ENCODE assay signal across 4 cellular contexts in the genomic region with DNA sequence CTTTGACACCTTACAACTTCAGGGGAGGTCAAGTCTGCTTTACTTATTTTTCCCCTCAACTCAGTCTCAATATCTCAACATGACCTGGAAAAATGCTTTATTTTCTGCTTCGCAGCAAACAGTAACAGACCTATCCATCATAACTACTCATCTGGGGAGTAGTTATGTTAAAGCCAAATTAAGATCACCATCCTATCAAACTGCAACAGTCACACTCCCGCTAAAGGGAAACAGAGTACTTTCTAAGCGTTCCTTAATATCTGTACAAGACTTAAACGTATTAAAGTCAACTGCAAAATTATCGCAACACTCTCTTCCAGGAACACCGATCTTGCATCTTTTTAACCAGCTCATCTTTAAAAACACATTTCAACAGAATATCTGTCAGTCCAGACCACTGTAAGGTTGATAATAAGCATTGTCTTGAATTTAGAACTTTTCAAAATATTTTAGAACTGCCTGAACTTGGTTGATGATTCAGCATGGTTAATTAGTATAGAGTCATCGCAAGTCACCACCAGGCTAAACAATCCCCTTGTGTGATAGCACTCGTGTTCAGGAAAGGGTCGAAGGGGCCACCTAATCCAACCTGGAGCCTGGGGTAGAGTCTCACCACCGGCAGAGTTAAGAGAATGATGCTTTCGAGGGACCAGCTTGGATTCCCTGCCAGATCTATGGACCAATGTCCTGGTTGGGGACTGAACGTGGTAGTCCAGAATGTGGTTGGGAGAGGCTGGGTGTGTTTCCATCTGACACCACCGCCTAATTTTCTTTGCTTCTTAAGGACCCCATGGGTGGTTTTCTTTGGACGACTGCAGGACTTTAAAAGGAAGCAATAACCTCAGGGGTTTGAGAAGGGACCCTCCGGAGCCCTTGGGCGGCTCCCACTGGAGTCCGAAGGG.
A peak's percentile ranks its signal among the peaks of the same experiment; 100 is the strongest.
TF ChIP-seq lines count a peak whose summit lies in the region.

No MANE protein-coding gene starts in this region.

TF ChIP-seq in SK-N-SH, 30 proteins besides CTCF, POLR2A, EP300 and RAD21:
- TF ChIP-seq, protein P1, sequence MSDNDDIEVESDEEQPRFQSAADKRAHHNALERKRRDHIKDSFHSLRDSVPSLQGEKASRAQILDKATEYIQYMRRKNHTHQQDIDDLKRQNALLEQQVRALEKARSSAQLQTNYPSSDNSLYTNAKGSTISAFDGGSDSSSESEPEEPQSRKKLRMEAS (IDR thresholded peaks at IDR 0.05; ENCODE audit: low read depth) = no peak
- TF ChIP-seq MXI1 (IDR thresholded peaks at IDR 0.05; ENCODE audit: low read depth, low read length) = 0 out of 2 replicates have a peak, but pooled peaks have one; percentile 17

TF ChIP-seq in SK-N-SH treated with all-trans-retinoic acid at 6 μM for 48 hours, 23 proteins besides CTCF, POLR2A, EP300 and RAD21 (continues in another document):
- TF ChIP-seq, protein P2, sequence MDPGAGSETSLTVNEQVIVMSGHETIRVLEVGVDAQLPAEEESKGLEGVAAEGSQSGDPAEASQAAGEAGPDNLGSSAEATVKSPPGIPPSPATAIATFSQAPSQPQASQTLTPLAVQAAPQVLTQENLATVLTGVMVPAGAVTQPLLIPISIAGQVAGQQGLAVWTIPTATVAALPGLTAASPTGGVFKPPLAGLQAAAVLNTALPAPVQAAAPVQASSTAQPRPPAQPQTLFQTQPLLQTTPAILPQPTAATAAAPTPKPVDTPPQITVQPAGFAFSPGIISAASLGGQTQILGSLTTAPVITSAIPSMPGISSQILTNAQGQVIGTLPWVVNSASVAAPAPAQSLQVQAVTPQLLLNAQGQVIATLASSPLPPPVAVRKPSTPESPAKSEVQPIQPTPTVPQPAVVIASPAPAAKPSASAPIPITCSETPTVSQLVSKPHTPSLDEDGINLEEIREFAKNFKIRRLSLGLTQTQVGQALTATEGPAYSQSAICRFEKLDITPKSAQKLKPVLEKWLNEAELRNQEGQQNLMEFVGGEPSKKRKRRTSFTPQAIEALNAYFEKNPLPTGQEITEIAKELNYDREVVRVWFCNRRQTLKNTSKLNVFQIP (CRISPR knock-in tag; IDR thresholded peaks at IDR 0.05; ENCODE audit: borderline replicate concordance, low read depth) = no peak
- TF ChIP-seq, protein P3, sequence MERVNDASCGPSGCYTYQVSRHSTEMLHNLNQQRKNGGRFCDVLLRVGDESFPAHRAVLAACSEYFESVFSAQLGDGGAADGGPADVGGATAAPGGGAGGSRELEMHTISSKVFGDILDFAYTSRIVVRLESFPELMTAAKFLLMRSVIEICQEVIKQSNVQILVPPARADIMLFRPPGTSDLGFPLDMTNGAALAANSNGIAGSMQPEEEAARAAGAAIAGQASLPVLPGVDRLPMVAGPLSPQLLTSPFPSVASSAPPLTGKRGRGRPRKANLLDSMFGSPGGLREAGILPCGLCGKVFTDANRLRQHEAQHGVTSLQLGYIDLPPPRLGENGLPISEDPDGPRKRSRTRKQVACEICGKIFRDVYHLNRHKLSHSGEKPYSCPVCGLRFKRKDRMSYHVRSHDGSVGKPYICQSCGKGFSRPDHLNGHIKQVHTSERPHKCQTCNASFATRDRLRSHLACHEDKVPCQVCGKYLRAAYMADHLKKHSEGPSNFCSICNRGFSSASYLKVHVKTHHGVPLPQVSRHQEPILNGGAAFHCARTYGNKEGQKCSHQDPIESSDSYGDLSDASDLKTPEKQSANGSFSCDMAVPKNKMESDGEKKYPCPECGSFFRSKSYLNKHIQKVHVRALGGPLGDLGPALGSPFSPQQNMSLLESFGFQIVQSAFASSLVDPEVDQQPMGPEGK (CRISPR knock-in tag; IDR thresholded peaks at IDR 0.05; ENCODE audit: borderline replicate concordance) = no peak
- TF ChIP-seq BACH2 (CRISPR knock-in tag; IDR thresholded peaks at IDR 0.05; ENCODE audit: borderline replicate concordance) (no peak), ZC3H10 (CRISPR knock-in tag; IDR thresholded peaks at IDR 0.05) (no peak), PPARA (CRISPR knock-in tag; IDR thresholded peaks at IDR 0.05; ENCODE audit: borderline replicate concordance) (no peak), ZFP3 (CRISPR knock-in tag; IDR thresholded peaks at IDR 0.05) (no peak)
- TF ChIP-seq, protein P4, sequence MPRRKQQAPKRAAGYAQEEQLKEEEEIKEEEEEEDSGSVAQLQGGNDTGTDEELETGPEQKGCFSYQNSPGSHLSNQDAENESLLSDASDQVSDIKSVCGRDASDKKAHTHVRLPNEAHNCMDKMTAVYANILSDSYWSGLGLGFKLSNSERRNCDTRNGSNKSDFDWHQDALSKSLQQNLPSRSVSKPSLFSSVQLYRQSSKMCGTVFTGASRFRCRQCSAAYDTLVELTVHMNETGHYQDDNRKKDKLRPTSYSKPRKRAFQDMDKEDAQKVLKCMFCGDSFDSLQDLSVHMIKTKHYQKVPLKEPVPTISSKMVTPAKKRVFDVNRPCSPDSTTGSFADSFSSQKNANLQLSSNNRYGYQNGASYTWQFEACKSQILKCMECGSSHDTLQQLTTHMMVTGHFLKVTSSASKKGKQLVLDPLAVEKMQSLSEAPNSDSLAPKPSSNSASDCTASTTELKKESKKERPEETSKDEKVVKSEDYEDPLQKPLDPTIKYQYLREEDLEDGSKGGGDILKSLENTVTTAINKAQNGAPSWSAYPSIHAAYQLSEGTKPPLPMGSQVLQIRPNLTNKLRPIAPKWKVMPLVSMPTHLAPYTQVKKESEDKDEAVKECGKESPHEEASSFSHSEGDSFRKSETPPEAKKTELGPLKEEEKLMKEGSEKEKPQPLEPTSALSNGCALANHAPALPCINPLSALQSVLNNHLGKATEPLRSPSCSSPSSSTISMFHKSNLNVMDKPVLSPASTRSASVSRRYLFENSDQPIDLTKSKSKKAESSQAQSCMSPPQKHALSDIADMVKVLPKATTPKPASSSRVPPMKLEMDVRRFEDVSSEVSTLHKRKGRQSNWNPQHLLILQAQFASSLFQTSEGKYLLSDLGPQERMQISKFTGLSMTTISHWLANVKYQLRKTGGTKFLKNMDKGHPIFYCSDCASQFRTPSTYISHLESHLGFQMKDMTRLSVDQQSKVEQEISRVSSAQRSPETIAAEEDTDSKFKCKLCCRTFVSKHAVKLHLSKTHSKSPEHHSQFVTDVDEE (CRISPR knock-in tag; IDR thresholded peaks at IDR 0.05) = no peak

TF ChIP-seq in K562, 482 proteins besides CTCF, POLR2A, EP300 and RAD21 (continues in another document):
- TF ChIP-seq, protein P5, sequence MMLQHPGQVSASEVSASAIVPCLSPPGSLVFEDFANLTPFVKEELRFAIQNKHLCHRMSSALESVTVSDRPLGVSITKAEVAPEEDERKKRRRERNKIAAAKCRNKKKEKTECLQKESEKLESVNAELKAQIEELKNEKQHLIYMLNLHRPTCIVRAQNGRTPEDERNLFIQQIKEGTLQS (IDR thresholded peaks at IDR 0.05) = peak; percentile 43
- TF ChIP-seq, protein P5 (CRISPR knock-in tag; conservative IDR thresholded peaks at IDR 0.05) = no peak
- TF ChIP-seq MEIS2 (IDR thresholded peaks at IDR 0.05; ENCODE audit: partially characterized antibody) (peak; percentile 9), FOSL1 (tag; conservative IDR thresholded peaks at IDR 0.05) (peak; percentile 28; the same call in 1 of the 2 replicates), ARID1B (IDR thresholded peaks at IDR 0.05) (peak; percentile 17; the same call in 1 of the 2 replicates), C11orf30 (IDR thresholded peaks at IDR 0.05; ENCODE audit: low read depth) (peak; percentile 70), ZNF444 (CRISPR knock-in tag; IDR thresholded peaks at IDR 0.05) (no peak), MTA2 (IDR thresholded peaks at IDR 0.05; ENCODE audit: low read depth) (no peak), KDM5B (IDR thresholded peaks at IDR 0.05; ENCODE audit: insufficient replicate concordance, low read depth, low read length) (peak; percentile 12), NFE2 (IDR thresholded peaks at IDR 0.05; ENCODE audit: low read depth) (peak; percentile 61; the same call in 1 of the 2 replicates), CBFA2T3 (IDR thresholded peaks at IDR 0.05) (peak; percentile 57; the same call in 1 of the 2 replicates), ZBTB17 (CRISPR knock-in tag; IDR thresholded peaks at IDR 0.05) (no peak), ZNF316 (IDR thresholded peaks at IDR 0.05) (peak; percentile 67), JUND (IDR thresholded peaks at IDR 0.05; ENCODE audit: borderline replicate concordance, low read depth, low read length) (peak; percentile 23; the same call in 1 of the 2 replicates), JUND (tag; IDR thresholded peaks at IDR 0.05; ENCODE audit: borderline replicate concordance, low read depth, low read length) (no peak), CBFA2T2 (conservative IDR thresholded peaks at IDR 0.05) (0 out of 2 replicates have a peak, but pooled peaks have one; percentile 7), MAFG (tag; conservative IDR thresholded peaks at IDR 0.05) (peak; percentile 42; the same call in 1 of the 2 replicates)
- TF ChIP-seq, protein P6, sequence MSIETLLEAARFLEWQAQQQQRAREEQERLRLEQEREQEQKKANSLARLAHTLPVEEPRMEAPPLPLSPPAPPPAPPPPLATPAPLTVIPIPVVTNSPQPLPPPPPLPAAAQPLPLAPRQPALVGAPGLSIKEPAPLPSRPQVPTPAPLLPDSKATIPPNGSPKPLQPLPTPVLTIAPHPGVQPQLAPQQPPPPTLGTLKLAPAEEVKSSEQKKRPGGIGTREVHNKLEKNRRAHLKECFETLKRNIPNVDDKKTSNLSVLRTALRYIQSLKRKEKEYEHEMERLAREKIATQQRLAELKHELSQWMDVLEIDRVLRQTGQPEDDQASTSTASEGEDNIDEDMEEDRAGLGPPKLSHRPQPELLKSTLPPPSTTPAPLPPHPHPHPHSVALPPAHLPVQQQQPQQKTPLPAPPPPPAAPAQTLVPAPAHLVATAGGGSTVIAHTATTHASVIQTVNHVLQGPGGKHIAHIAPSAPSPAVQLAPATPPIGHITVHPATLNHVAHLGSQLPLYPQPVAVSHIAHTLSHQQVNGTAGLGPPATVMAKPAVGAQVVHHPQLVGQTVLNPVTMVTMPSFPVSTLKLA (conservative IDR thresholded peaks at IDR 0.05) = 0 out of 4 replicates have a peak, but pooled peaks of 1 of the 2 experiments have one; percentile 34
- TF ChIP-seq, protein P7, sequence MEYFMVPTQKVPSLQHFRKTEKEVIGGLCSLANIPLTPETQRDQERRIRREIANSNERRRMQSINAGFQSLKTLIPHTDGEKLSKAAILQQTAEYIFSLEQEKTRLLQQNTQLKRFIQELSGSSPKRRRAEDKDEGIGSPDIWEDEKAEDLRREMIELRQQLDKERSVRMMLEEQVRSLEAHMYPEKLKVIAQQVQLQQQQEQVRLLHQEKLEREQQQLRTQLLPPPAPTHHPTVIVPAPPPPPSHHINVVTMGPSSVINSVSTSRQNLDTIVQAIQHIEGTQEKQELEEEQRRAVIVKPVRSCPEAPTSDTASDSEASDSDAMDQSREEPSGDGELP (CRISPR knock-in tag; IDR thresholded peaks at IDR 0.05; ENCODE audit: borderline replicate concordance) = no peak

TF ChIP-seq in HepG2, 621 proteins besides CTCF, POLR2A, EP300 and RAD21:
- no peak for TF ChIP-seq MEIS1 (CRISPR knock-in tag; IDR thresholded peaks at IDR 0.05; ENCODE audit: borderline replicate concordance)
- no peak for TF ChIP-seq ZFP90 (CRISPR knock-in tag; IDR thresholded peaks at IDR 0.05; ENCODE audit: borderline replicate concordance)
- 0 out of 2 replicates have a peak, but pooled peaks have one; percentile 13 for TF ChIP-seq MED1 (CRISPR knock-in tag; IDR thresholded peaks at IDR 0.05)
- TF ChIP-seq, protein P8, sequence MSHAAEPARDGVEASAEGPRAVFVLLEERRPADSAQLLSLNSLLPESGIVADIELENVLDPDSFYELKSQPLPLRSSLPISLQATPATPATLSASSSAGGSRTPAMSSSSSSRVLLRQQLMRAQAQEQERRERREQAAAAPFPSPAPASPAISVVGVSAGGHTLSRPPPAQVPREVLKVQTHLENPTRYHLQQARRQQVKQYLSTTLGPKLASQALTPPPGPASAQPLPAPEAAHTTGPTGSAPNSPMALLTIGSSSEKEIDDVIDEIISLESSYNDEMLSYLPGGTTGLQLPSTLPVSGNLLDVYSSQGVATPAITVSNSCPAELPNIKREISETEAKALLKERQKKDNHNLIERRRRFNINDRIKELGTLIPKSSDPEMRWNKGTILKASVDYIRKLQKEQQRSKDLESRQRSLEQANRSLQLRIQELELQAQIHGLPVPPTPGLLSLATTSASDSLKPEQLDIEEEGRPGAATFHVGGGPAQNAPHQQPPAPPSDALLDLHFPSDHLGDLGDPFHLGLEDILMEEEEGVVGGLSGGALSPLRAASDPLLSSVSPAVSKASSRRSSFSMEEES (CRISPR knock-in tag; IDR thresholded peaks at IDR 0.05) = 0 out of 2 replicates have a peak, but pooled peaks have one; percentile 0
- TF ChIP-seq ZNF564 (CRISPR knock-in tag; IDR thresholded peaks at IDR 0.05) = 0 out of 2 replicates have a peak, but pooled peaks have one; percentile 14
- no peak for TF ChIP-seq ZNF441 (CRISPR knock-in tag; IDR thresholded peaks at IDR 0.05; ENCODE audit: borderline replicate concordance)
- TF ChIP-seq, protein P9, sequence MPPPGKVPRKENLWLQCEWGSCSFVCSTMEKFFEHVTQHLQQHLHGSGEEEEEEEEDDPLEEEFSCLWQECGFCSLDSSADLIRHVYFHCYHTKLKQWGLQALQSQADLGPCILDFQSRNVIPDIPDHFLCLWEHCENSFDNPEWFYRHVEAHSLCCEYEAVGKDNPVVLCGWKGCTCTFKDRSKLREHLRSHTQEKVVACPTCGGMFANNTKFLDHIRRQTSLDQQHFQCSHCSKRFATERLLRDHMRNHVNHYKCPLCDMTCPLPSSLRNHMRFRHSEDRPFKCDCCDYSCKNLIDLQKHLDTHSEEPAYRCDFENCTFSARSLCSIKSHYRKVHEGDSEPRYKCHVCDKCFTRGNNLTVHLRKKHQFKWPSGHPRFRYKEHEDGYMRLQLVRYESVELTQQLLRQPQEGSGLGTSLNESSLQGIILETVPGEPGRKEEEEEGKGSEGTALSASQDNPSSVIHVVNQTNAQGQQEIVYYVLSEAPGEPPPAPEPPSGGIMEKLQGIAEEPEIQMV (CRISPR knock-in tag; IDR thresholded peaks at IDR 0.05; ENCODE audit: low read depth) = no peak
- TF ChIP-seq BCL6 (CRISPR knock-in tag; IDR thresholded peaks at IDR 0.05) = peak; percentile 52
- TF ChIP-seq, protein P10, sequence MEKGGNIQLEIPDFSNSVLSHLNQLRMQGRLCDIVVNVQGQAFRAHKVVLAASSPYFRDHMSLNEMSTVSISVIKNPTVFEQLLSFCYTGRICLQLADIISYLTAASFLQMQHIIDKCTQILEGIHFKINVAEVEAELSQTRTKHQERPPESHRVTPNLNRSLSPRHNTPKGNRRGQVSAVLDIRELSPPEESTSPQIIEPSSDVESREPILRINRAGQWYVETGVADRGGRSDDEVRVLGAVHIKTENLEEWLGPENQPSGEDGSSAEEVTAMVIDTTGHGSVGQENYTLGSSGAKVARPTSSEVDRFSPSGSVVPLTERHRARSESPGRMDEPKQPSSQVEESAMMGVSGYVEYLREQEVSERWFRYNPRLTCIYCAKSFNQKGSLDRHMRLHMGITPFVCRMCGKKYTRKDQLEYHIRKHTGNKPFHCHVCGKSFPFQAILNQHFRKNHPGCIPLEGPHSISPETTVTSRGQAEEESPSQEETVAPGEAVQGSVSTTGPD (CRISPR knock-in tag; IDR thresholded peaks at IDR 0.05) = 0 out of 2 replicates have a peak, but pooled peaks have one; percentile 22
